Comparison of ENCODE assay signal across 8 cellular contexts in genomic region chr18:3037423-3037915, GRCh38. TPM values are rescaled to one million over a fixed set of nuclear protein-coding genes. Genes with fewer than 3 reads are reported as not detected.
DNase-seq lines count a peak whose midpoint lies in the region; ATAC-seq, FAIRE-seq and TF ChIP-seq lines count a peak whose summit lies in the region.

No MANE protein-coding gene starts in this region.

- no peaks in the 10 kb centered on the region for H3K4me1 ChIP-seq in urinary bladder (ENCODE audit: insufficient read depth)

- peak; percentile 85 for FAIRE-seq in GM12892 (lab: Jason Lieb, UNC)

- peaks cover 5 to 13% of the 10 kb centered on the region in 2 donors for H3K4me1 Mint-ChIP-seq in immature natural killer cell

- no peaks in the 10 kb centered on the region for H3K27me3 Mint-ChIP-seq in immature natural killer cell (ENCODE audit: low read depth in 3 of 3)

- WGBS in urinary bladder: 45% methylated on average over 4 of the region's 4 CpGs

- H3K36me3 ChIP-seq in urinary bladder (ENCODE audit: insufficient read depth): no peaks in the 10 kb centered on the region

- peak overlapping the region in 1 of 5 donors; percentile 16 for H3K4me3 Mint-ChIP-seq in immature natural killer cell

- no peak overlapping the region for H3K4me3 ChIP-seq in urinary bladder (ENCODE audit: low read depth, low read length)

- H3K36me3 Mint-ChIP-seq in immature natural killer cell: no peaks in the 10 kb centered on the region

- DNase-seq in GM12892 (ENCODE audit: insufficient read length) (peak; percentile 44), HS-5 (ENCODE audit: low read depth) (peak; percentile 40), immature natural killer cell (peak in 1 of 3 donors; percentile 6), NCI-H226 (no peak), GDM1 (lab: John Stamatoyannopoulos, UW) (no peak)

- H3K27ac Mint-ChIP-seq in immature natural killer cell: peak overlapping the region in 4 of 6 donors; percentile 46 to 83 (median 78)

- H3K27ac ChIP-seq in VCaP (peak overlapping the region; percentile 56), urinary bladder (ENCODE audit: low read depth) (peak overlapping the region; percentile 87)

- no peak for TF ChIP-seq POLR2A in GM12892 (IDR thresholded peaks at IDR 0.05; ENCODE audit: low read depth, low read length)

- H3K9me3 Mint-ChIP-seq in immature natural killer cell: no peaks in the 10 kb centered on the region

- no peak for TF ChIP-seq CTCF in VCaP (conservative IDR thresholded peaks at IDR 0.05)

- peak; percentile 98 for ATAC-seq in GM21515 (IDR thresholded peaks at IDR 0.05; ENCODE audit: unreplicated experiment)

RNA-seq across cellular contexts. Expression of gene LPIN2, which starts 24.5 kb away (rescaled TPM):
- 14.6 TPM for polyA plus RNA-seq in GM12892 (2012; ENCODE audit: missing spikeins)
- 10 to 100 TPM; 17.3 to 80.1 (median 31.0) TPM for polyA plus RNA-seq in immature natural killer cell
- total RNA-seq in urinary bladder: 32.2 TPM
- polyA plus RNA-seq in urinary bladder: 17.6 TPM

Comparison
In these comparisons a context has a peak if more than half of its experiments do, and no peak if none do; other contexts are left out.
1. DNase-seq: peak in GM12892 (single experiment) and HS-5 (single experiment); none in NCI-H226 (single experiment) and GDM1 (single experiment).